Comparison of ENCODE assay signal across 8 cellular contexts in the genomic region with DNA sequence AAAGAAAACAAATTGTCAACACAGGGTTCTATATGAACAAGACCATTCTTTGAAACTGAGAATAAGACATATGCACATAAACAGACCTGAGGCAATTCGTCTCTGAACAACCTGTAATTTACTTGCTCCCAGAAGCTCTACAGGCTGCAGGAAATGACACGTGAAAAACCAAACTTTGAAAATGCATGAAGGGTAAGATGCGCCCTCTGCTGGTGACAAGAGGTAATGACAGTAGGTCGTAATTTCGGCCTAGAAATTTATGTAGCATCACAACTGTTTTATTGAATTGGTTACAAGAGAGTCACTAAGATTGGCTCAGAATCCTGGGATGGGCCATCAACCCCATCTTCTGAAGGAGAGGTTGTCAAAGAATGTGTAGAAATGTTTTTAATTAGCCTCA.
DNase-seq lines count a peak whose midpoint lies in the region; ATAC-seq, FAIRE-seq and TF ChIP-seq lines count a peak whose summit lies in the region.

No MANE protein-coding gene starts in this region.

- H4K91ac ChIP-seq in H9 (ENCODE audit: insufficient read length, low read depth, low read length), result no peak overlapping the region

- H3K27ac ChIP-seq in H9 (ENCODE audit: insufficient read length, low read depth, low read length), result no peak overlapping the region
- no peak overlapping the region for H3K27ac ChIP-seq in astrocyte (ENCODE audit: low read depth, low read length)

- H3K9me3 ChIP-seq in H9 (ENCODE audit: control insufficient read depth, low read depth, low read length) (peaks cover 12% of the 10 kb centered on the region), astrocyte (ENCODE audit: insufficient read depth, low read depth, low read length) (no peaks in the 10 kb centered on the region)

- H3K9me3 Mint-ChIP-seq in H9, result peaks cover 58% of the 10 kb centered on the region in 2 experiments
- H3K9me3 Mint-ChIP-seq in astrocyte (ENCODE audit: unreplicated experiment), result no peaks in the 10 kb centered on the region

- WGBS in H9 (ENCODE audit: extremely low coverage, insufficient read length, low lambda C conversion rate), result no CpG with 5 or more reads among the region's 5 CpGs

- H3K4me1 ChIP-seq in H9 (ENCODE audit: insufficient read depth, low read length), result no peaks in the 10 kb centered on the region
- no peaks in the 10 kb centered on the region for H3K4me1 ChIP-seq in astrocyte (ENCODE audit: insufficient read depth, low read length)

- peaks cover 6 to 8% of the 10 kb centered on the region in 2 experiments; a peak in 3 of 4 replicates for H3K4me1 Mint-ChIP-seq in H9
- no peaks in the 10 kb centered on the region for H3K4me1 Mint-ChIP-seq in astrocyte (ENCODE audit: low read depth, unreplicated experiment)

- H3K18ac ChIP-seq in H9 (ENCODE audit: insufficient read length, low read depth, low read length), result no peak overlapping the region

- H2BK15ac ChIP-seq in H9 (ENCODE audit: low read depth, low read length), result no peak overlapping the region

- H3K4me2 ChIP-seq in H9 (ENCODE audit: insufficient read depth, insufficient read length, low read length) (no peak overlapping the region), astrocyte (ENCODE audit: low read length) (no peak overlapping the region)

- peak; percentile 82 for TF ChIP-seq CTCF in H9 (conservative IDR thresholded peaks at IDR 0.05)
- TF ChIP-seq CTCF in astrocyte (IDR thresholded peaks at IDR 0.05; ENCODE audit: insufficient read depth, low read depth, low read length), result peak; percentile 50

- peak; percentile 81 for FAIRE-seq in astrocyte (lab: Jason Lieb, UNC)

- no peaks in the 10 kb centered on the region for H3K36me3 ChIP-seq in astrocyte (ENCODE audit: insufficient read depth, low read length)

- no peak overlapping the region for H2BK12ac ChIP-seq in H9 (ENCODE audit: insufficient read length, low read depth, low read length)

- H3K9ac ChIP-seq in H9 (ENCODE audit: extremely low read depth, insufficient read length, low read length), result no peak overlapping the region
- H3K9ac ChIP-seq in astrocyte (ENCODE audit: low read length), result no peak overlapping the region

- H3K4ac ChIP-seq in H9 (ENCODE audit: low read depth, low read length), result no peak overlapping the region

- no peaks in the 10 kb centered on the region for H3K79me2 ChIP-seq in H9 (ENCODE audit: insufficient read depth, low read length)
- H3K79me2 ChIP-seq in astrocyte (ENCODE audit: insufficient read depth, low read length), result no peaks in the 10 kb centered on the region

- H3K23ac ChIP-seq in H9 (ENCODE audit: insufficient read length, low read depth, low read length), result no peak overlapping the region

- H2BK5ac ChIP-seq in H9 (ENCODE audit: insufficient read length, low read length), result no peak overlapping the region

- H3T11ph ChIP-seq in H9 (ENCODE audit: low read length), result no peak overlapping the region

- no peak overlapping the region for H2BK20ac ChIP-seq in H9 (ENCODE audit: low read depth, low read length, poor library complexity, severe bottlenecking)

- H3K27ac Mint-ChIP-seq in H9 (no peak overlapping the region), astrocyte (ENCODE audit: unreplicated experiment) (no peak overlapping the region)

- no peak overlapping the region for H3K14ac ChIP-seq in H9 (ENCODE audit: insufficient read depth, low read length)

- H3K27me3 Mint-ChIP-seq in H9 (ENCODE audit: low read depth) (no peaks in the 10 kb centered on the region), astrocyte (ENCODE audit: low read depth, unreplicated experiment) (no peaks in the 10 kb centered on the region)

- H4K20me1 ChIP-seq in H9 (ENCODE audit: control insufficient read depth, insufficient read depth, insufficient read length), result no peaks in the 10 kb centered on the region
- H4K20me1 ChIP-seq in astrocyte (ENCODE audit: insufficient read depth, low read length), result no peaks in the 10 kb centered on the region

- no peak overlapping the region for H2BK120ac ChIP-seq in H9 (ENCODE audit: low read depth, low read length, poor library complexity, severe bottlenecking)

- ATAC-seq in left lobe of liver, result peak; percentile 79

- H3K36me3 Mint-ChIP-seq in H9 (ENCODE audit: insufficient read depth in 1 of 3, low read depth in 3 of 3) (peaks cover 2 to 13% (median 3%) of the 10 kb centered on the region in 3 experiments; a peak in 4 of 7 replicates), astrocyte (ENCODE audit: low read depth, unreplicated experiment) (no peaks in the 10 kb centered on the region)

- no peak overlapping the region for H2AK5ac ChIP-seq in H9 (ENCODE audit: insufficient read length, low read length)

- H4K5ac ChIP-seq in H9 (ENCODE audit: insufficient read length, low read depth, low read length), result no peak overlapping the region

- H2AFZ ChIP-seq in H9 (ENCODE audit: low read length) (no peak overlapping the region), astrocyte (ENCODE audit: low read depth, low read length) (no peak overlapping the region)

- no peak overlapping the region for H4K8ac ChIP-seq in H9 (replicated peaks; ENCODE audit: insufficient read length, low read depth, low read length)

- peak; percentile 41 for DNase-seq in activated CD8-positive, alpha-beta memory T cell treated with anti-CD3 and anti-CD28 coated beads, Interleukin-2, amount 50 U/mL, for 48 hours
- DNase-seq in activated CD8-positive, alpha-beta memory T cell treated with anti-CD3 and anti-CD28 coated beads for 24 hours, result no peak
- DNase-seq in H9 (peak; percentile 28), NCI-H524 treated with DMSO at 0.1 percent for 48 hours (lab: John Stamatoyannopoulos, UW) (peak; percentile 18), astrocyte (ENCODE audit: low read depth) (no peak), left lobe of liver (ENCODE audit: low spot score) (no peak), NCI-H187 (lab: John Stamatoyannopoulos, UW) (no peak), anterior cingulate cortex (lab: John Stamatoyannopoulos, UW) (no peak)

- H3K4me3 Mint-ChIP-seq in H9, result no peak overlapping the region
- no peak overlapping the region for H3K4me3 Mint-ChIP-seq in astrocyte (ENCODE audit: unreplicated experiment)

- H3K23me2 ChIP-seq in H9 (ENCODE audit: insufficient read length, low read depth, low read length, poor library complexity, severe bottlenecking), result no peaks in the 10 kb centered on the region

- no peaks in the 10 kb centered on the region for H3K27me3 ChIP-seq in H9 (ENCODE audit: insufficient read depth, low read length)
- H3K27me3 ChIP-seq in astrocyte (ENCODE audit: insufficient read depth, low read length), result no peaks in the 10 kb centered on the region

- no peak overlapping the region for H3K4me3 ChIP-seq in astrocyte (ENCODE audit: insufficient read depth, low read depth, low read length)

- H3K56ac ChIP-seq in H9 (ENCODE audit: insufficient read length, low read depth, low read length), result no peak overlapping the region

- H3K79me1 ChIP-seq in H9 (ENCODE audit: insufficient read depth, low read depth, low read length, poor library complexity, severe bottlenecking), result no peaks in the 10 kb centered on the region

Comparison
In these comparisons a context has a peak if more than half of its experiments do, and no peak if none do; other contexts are left out.
1. DNase-seq: peak in activated CD8-positive, alpha-beta memory T cell treated with anti-CD3 and anti-CD28 coated beads, Interleukin-2, amount 50 U/mL, for 48 hours (single experiment), H9 (single experiment) and NCI-H524 treated with DMSO at 0.1 percent for 48 hours (single experiment); none in activated CD8-positive, alpha-beta memory T cell treated with anti-CD3 and anti-CD28 coated beads for 24 hours (single experiment), astrocyte (single experiment), left lobe of liver (single experiment), NCI-H187 (0 of 2) and anterior cingulate cortex (0 of 58).